9 cellular contexts compared by ENCODE assay signal in the genomic region with DNA sequence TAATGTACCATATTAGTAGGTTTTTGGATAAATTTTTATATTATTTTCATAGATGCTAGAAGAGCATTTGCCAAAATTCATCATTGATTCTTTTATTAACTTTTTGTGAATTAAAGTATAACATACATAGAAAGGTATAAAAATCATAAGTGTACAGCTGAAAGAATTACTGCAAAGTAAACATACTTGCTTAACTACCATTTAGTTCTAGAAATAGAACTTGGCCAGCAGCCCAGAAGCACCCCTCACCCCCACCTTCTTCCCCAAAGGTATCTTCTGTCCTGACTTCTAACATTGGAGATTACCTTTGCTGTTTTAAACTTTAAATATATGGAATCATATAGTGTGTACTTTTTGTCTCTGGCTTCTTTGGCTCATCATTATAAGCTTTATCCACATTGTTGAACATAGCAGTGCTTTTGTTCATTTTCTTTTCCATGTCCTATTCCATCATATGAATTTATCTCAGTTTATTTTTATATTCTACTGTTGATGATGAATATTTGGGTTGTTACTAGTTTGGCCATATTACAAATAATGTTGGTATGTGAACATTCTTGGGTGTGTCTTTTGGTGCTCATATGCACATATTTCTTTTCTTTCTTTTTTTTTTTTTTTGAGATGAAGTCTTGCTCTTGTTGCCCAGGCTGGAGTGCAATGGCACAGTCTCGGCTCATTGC.
A peak's percentile ranks its signal among the peaks of the same experiment; 100 is the strongest.
DNase-seq lines count a peak whose midpoint lies in the region.
"Had no signal": no experiment of that assay in that cellular context is flagged by ENCODE, and none has a peak within 500 bp of the region (broad histone marks: within the 10 kb centered on the region; RNA-seq: fewer than 3 reads in every experiment).

No MANE protein-coding gene starts in this region.

- DNase-seq in Caki2 (ENCODE audit: low read depth) (peak; percentile 11), NCI-H1092 treated with DMSO at 0.1 percent for 48 hours (lab: John Stamatoyannopoulos, UW) (peak; percentile 37), amniotic stem cell (lab: John Stamatoyannopoulos, UW) (peak; percentile 8), kidney tubule cell (ENCODE audit: low spot score) (peak; percentile 51), HUDEP-2 (lab: John Stamatoyannopoulos, UW; ENCODE audit: unreplicated experiment in 76 of 76) (no peak), mucosa of gallbladder (ENCODE audit: low spot score) (no peak)
- no peak for DNase-seq in activated CD4-positive, alpha-beta T cell treated with anti-CD3 and anti-CD28 coated beads for 1 hour
- no peak for DNase-seq in stimulated activated CD4-positive, alpha-beta T cell treated with anti-CD3 and anti-CD28 coated beads, Interleukin-4, amount 100 ng/mL, for 1 hour
- DNase-seq: activated naive CD8-positive, alpha-beta T cell treated with anti-CD3 and anti-CD28 coated beads for 36 hours had no signal

- in situ Hi-C loops in Caki2 (cut with HindIII; ENCODE audit: low pct_unique_long_range_greater_than_20kb, low sequenced_read_pairs): no loop called here

Comparison
In these comparisons a context has a peak if more than half of its experiments do, and no peak if none do; other contexts are left out.
1. DNase-seq: peak in Caki2 (single experiment), NCI-H1092 treated with DMSO at 0.1 percent for 48 hours (single experiment), amniotic stem cell (single experiment) and kidney tubule cell (single experiment); none in activated CD4-positive, alpha-beta T cell treated with anti-CD3 and anti-CD28 coated beads for 1 hour (single experiment), HUDEP-2 (0 of 76), mucosa of gallbladder (single experiment) and stimulated activated CD4-positive, alpha-beta T cell treated with anti-CD3 and anti-CD28 coated beads, Interleukin-4, amount 100 ng/mL, for 1 hour (single experiment).